Comparison of ENCODE assay signal across 8 cellular contexts in the genomic region with DNA sequence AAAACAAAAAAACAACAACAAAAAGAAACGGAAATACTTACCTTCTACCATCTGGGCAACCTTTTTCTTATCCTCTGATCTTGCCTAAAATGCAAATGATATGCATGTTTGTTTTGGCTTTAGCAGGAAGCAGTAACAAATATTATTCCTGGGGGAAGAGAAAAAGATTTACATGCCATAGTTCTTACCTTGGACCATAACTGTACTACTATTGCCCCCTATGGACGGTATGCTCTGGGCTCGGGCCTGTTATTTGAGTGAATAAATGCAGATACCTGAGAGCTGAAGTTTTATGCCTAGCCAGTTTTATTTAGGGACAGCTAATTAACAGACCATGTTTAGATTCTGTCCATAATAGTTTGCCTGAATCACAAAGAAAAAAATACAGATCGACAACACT. TPM values are rescaled to one million over a fixed set of nuclear protein-coding genes. Genes with fewer than 3 reads are reported as not detected.
DNase-seq lines count a peak whose midpoint lies in the region; ATAC-seq and TF ChIP-seq lines count a peak whose summit lies in the region.

No MANE protein-coding gene starts in this region.

- DNase-seq in Calu3 (peak; percentile 30), right lobe of liver (no peak), Ammon's horn (ENCODE audit: low spot score) (no peak), NCI-H1436 (lab: John Stamatoyannopoulos, UW) (no peak), cerebellar nuclear complex (lab: John Stamatoyannopoulos, UW) (no peak)
- peak; percentile 24 for DNase-seq in activated CD4-positive, alpha-beta T cell treated with anti-CD3 and anti-CD28 coated beads, Interleukin-2, amount 50 U/mL, for 1 hour

- 76% methylated on average over 4 of the region's 4 CpGs for WGBS in right lobe of liver (ENCODE audit: insufficient coverage, low coverage, low lambda C conversion rate, missing lambda C conversion rate)

- no peaks in the 10 kb centered on the region for H3K9me3 ChIP-seq in right lobe of liver

- no peak overlapping the region for H3K4me3 Mint-ChIP-seq in Calu3 (ENCODE audit: low read depth, unreplicated experiment)

- no peaks in the 10 kb centered on the region for H3K9me3 Mint-ChIP-seq in Calu3 (ENCODE audit: low read depth, unreplicated experiment)

- H3K36me3 Mint-ChIP-seq in Calu3 (ENCODE audit: insufficient read depth, unreplicated experiment), result no peaks in the 10 kb centered on the region

- H3K4me3 ChIP-seq in right lobe of liver, result no peak overlapping the region

- peak; percentile 43 for TF ChIP-seq CTCF in Calu3 (IDR thresholded peaks at IDR 0.05; ENCODE audit: unreplicated experiment)
- peak; percentile 10 to 39 (median 30) for TF ChIP-seq CTCF in right lobe of liver (IDR thresholded peaks at IDR 0.05)

- no peak overlapping the region for H3K27ac ChIP-seq in right lobe of liver

- H3K27me3 Mint-ChIP-seq in Calu3 (ENCODE audit: unreplicated experiment), result peaks cover 58% of the 10 kb centered on the region

- CTCF ChIA-PET in Calu3 (lab: Charles Lee), result interaction anchor here (0.6 kb wide), 1 partner anchor 62 kb away, joined by 3 read pairs; no protein-coding TSS in a partner anchor

- no TSS peak for BruUV-seq in Calu3 (replicated peaks; lab: Mats Ljungman, UMichigan)

- intact Hi-C loops in Calu3 (cut with micrococcal nuclease; ENCODE audit: unreplicated experiment), result loop anchor here (1.0 kb wide), 1 partner anchor 61 kb away; no protein-coding TSS in a partner anchor
- intact Hi-C loops in right lobe of liver (cut with DNase I), result loop anchor here in 1 of 2 donors (10.0 kb wide), 1 partner anchor 62 kb away; no protein-coding TSS in a partner anchor

- no peak for TF ChIP-seq POLR2A in right lobe of liver (IDR thresholded peaks at IDR 0.05)

- H3K4me1 ChIP-seq in right lobe of liver, result peaks cover 0 to 22% (median 9%) of the 10 kb centered on the region in 4 donors

- peak; percentile 59 for ATAC-seq in HG02885 (IDR thresholded peaks at IDR 0.05; ENCODE audit: poor library complexity, unreplicated experiment)
- peak; percentile 60 to 69 (median 66) for ATAC-seq in right lobe of liver
- ATAC-seq in GM21576 (IDR thresholded peaks at IDR 0.05; ENCODE audit: unreplicated experiment), result no peak

- no peak overlapping the region for H3K27ac Mint-ChIP-seq in Calu3 (ENCODE audit: unreplicated experiment)

- H3K36me3 ChIP-seq in right lobe of liver, result no peaks in the 10 kb centered on the region

- H3K27me3 ChIP-seq in right lobe of liver, result no peaks in the 10 kb centered on the region

- no peaks in the 10 kb centered on the region for H3K4me1 Mint-ChIP-seq in Calu3 (ENCODE audit: low read depth, unreplicated experiment)

RNA-seq across cellular contexts. Expression of gene STARD5, which starts 12.6 kb away (rescaled TPM):
- total RNA-seq in Calu3 (2022) (1.4 and 1.9 TPM in 2 replicates), right lobe of liver (10 to 100 TPM; 16.4 to 49.9 (median 19.7) TPM)

RNA-seq across cellular contexts. Expression of gene TMC3, which starts 37.4 kb away (rescaled TPM):
- total RNA-seq in Calu3 (2022), result not detected in 2 replicates
- total RNA-seq in right lobe of liver, result under 1 TPM in 1 of 6 experiments, not detected in 5; 0.11 TPM

Comparison
In these comparisons a context has a peak if more than half of its experiments do, and no peak if none do; other contexts are left out.
1. DNase-seq: peak in Calu3 (single experiment) and activated CD4-positive, alpha-beta T cell treated with anti-CD3 and anti-CD28 coated beads, Interleukin-2, amount 50 U/mL, for 1 hour (single experiment); none in right lobe of liver (0 of 3), Ammon's horn (single experiment), NCI-H1436 (single experiment) and cerebellar nuclear complex (0 of 2).